1 cellular context compared by ENCODE assay signal in the genomic region with DNA sequence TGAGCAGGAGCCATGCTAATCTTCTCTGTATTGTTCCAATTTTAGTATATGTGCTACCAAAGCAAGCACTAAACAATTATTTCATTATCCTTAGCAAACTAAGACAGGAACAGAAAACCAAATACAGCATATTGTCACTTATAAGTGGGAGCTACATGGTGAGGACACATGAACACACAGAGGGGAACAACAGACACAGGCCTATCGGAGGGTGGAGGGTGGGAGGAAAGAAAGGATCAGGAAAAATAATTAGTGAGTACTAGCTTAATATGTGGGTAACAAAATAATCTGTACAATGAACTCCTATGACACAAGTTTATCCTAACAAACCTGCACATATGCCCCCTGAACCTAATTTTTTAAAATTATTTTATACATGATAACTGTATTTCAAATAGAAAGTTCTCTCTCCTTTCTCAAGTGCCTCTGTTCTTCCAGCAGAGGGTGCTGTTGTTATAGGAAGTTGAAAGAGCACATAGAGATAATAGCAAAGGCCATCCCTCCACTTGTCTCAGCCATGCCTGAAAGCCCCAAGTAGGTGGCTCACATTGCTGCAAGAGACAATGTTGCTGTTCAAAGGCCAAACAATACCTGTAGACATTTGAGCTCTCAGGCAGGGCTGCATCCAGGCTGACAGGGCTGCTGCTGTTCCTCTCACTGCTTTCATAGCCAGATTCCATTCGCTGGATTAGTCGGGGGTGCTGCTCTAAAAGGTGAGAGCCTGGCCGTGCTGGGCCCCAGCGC.
TF ChIP-seq lines count a peak whose summit lies in the region.

No MANE protein-coding gene starts in this region.

TF ChIP-seq in H1, 55 proteins besides CTCF, POLR2A, EP300 and RAD21:
- TF ChIP-seq TAF1 (IDR thresholded peaks at IDR 0.05; ENCODE audit: low read depth, low read length) (0 out of 2 replicates have a peak, but pooled peaks have one; percentile 18), SIN3A (conservative IDR thresholded peaks at IDR 0.05 in 1 of 2, IDR thresholded peaks at IDR 0.05 in 1 of 2; ENCODE audit: low read depth in 1 of 2, low read length in 2 of 2) (0 out of 4 replicates have a peak, but pooled peaks of 1 of the 2 experiments have one; percentile 60), HDAC2 (IDR thresholded peaks at IDR 0.05; ENCODE audit: borderline replicate concordance in 1 of 2, low read depth in 2 of 2, low read length in 2 of 2) (no peak), SAP30 (IDR thresholded peaks at IDR 0.05; ENCODE audit: insufficient read depth, insufficient replicate concordance, low read length) (no peak), CEBPB (IDR thresholded peaks at IDR 0.05; ENCODE audit: low read depth, low read length) (no peak), KDM1A (IDR thresholded peaks at IDR 0.05; ENCODE audit: borderline replicate concordance, low read length) (no peak), EGR1 (IDR thresholded peaks at IDR 0.05; ENCODE audit: borderline replicate concordance, low read depth, low read length) (0 out of 2 replicates have a peak, but pooled peaks have one; percentile 17), YY1 (IDR thresholded peaks at IDR 0.05; ENCODE audit: low read depth, low read length) (peak; percentile 64), TBP (IDR thresholded peaks at IDR 0.05; ENCODE audit: low read depth, low read length) (no peak), BACH1 (IDR thresholded peaks at IDR 0.05; ENCODE audit: low read length) (no peak)
